In the genomic region with DNA sequence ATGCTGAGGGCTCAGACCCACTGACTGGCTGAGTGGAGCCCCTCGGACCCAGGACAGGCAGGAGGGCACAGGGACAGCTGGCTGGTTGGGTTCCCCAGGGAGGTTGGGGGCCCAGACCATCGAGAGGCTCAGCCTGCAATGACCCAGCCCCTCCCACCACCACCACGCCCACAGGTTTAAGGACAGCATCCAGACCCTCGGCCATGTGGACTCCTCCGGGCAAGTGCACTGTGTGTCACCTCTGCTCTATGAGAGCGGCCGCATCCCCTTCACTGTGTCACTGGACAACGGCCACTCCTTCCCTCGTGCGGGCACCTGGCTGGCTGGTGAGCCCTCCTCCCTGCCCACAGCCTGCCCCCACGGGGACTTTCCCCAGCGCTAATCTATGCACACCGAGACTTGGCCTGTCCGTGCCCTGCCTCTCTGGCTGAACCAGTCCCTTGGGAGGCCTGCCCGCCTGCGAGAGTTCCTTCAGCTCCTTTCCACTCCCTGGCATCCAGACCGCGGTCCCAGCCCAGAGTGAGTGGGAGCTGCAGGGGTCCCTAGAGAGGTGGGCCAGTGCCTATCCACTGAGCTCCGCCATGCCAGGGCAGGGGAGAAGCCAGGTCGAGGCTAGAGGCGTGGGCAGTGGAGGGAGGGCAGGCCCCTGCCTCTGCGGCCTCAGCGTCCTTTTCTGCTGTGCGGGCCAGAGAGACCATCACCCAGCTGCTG, we compare ENCODE assay signal across 23 cellular contexts. TPM values are rescaled to one million over a fixed set of nuclear protein-coding genes. Genes with fewer than 3 reads are reported as not detected.
DNase-seq lines count a peak whose midpoint lies in the region; ATAC-seq and TF ChIP-seq lines count a peak whose summit lies in the region.
"Had no signal": no experiment of that assay in that cellular context is flagged by ENCODE, and none has a peak within 500 bp of the region (broad histone marks: within the 10 kb centered on the region; RNA-seq: fewer than 3 reads in every experiment).

No MANE protein-coding gene starts in this region.

- ATAC-seq in Right ventricle myocardium superior (ENCODE audit: poor library complexity) (no peak), heart right ventricle (no peak), left lung (peak; percentile 51)

- H3K36me3 ChIP-seq in heart right ventricle = peaks cover 0 to 13% (median 0%) of the 10 kb centered on the region in 9 donors
- H3K36me3 ChIP-seq in Peyer's patch = no peaks in the 10 kb centered on the region
- H3K36me3 ChIP-seq in left lung = peaks cover 0 to 33% of the 10 kb centered on the region in 2 donors
- H3K36me3 ChIP-seq in tibial artery = peaks cover 28 to 48% (median 41%) of the 10 kb centered on the region in 3 donors
- H3K36me3 ChIP-seq: uterus had no signal

- TF ChIP-seq CTCF in heart right ventricle (IDR thresholded peaks at IDR 0.05) = no peak
- TF ChIP-seq CTCF in Peyer's patch (IDR thresholded peaks at IDR 0.05) = no peak
- no peak for TF ChIP-seq CTCF in left lung (IDR thresholded peaks at IDR 0.05)
- TF ChIP-seq CTCF in tibial artery (IDR thresholded peaks at IDR 0.05) = no peak

- DNase-seq in Right ventricle myocardium superior (peak; percentile 38), heart right ventricle (no peak), Peyer's patch (peak in 2 of 3 donors; percentile 48 to 62), left lung (peak; percentile 52 to 83), tibial artery (no peak), GF-D8 (lab: John Stamatoyannopoulos, UW) (no peak), NCI-H1694 (lab: John Stamatoyannopoulos, UW) (no peak), cortex of kidney (lab: John Stamatoyannopoulos, UW) (no peak)
- DNase-seq: ACHN; activated CD4-positive, alpha-beta T cell treated with anti-CD3 and anti-CD28 coated beads, Interleukin-2, amount 10 ng/mL, durations not matched to agents 24 days and 14 days; CD4-positive, CD25-positive, alpha-beta regulatory T cell; cerebellar nuclear complex; DMS79; effector CD4-positive, alpha-beta T cell; foreskin melanocyte; GM23248; naive B cell; NCI-H1048; NCI-H2029; stimulated activated CD8-positive, alpha-beta memory T cell treated with anti-CD3 and anti-CD28 coated beads, Interleukin-4, amount 100 ng/mL, for 48 hours; substantia nigra; uterus had no signal

- TF ChIP-seq POLR2A in Peyer's patch (IDR thresholded peaks at IDR 0.05) = no peak

- 80 to 84% methylated on average over 20 to 24 of the region's 24 CpGs for WGBS in heart right ventricle, 2 donors

- intact Hi-C loops in Right ventricle myocardium superior (cut with DNase I) = loop anchor here (10.0 kb wide), 1 partner anchor 341 kb away; no protein-coding TSS in a partner anchor
- intact Hi-C loops in heart right ventricle (cut with DNase I) = loop anchor here in 2 of 10 donors (10.0 kb wide), 1 partner anchor 341 kb away; no protein-coding TSS in a partner anchor
- intact Hi-C loops in left lung (cut with DNase I) = no loop called here
- intact Hi-C loops in tibial artery (cut with DNase I; ENCODE audit: low total_unique reads) = no loop called here

- H3K4me1 ChIP-seq in heart right ventricle (peaks cover 7 to 37% (median 22%) of the 10 kb centered on the region in 9 donors), Peyer's patch (peaks cover 0 to 20% (median 0%) of the 10 kb centered on the region in 4 donors), left lung (peaks cover 0 to 19% of the 10 kb centered on the region in 2 donors), tibial artery (peaks cover 3 to 72% (median 61%) of the 10 kb centered on the region in 4 donors)
- H3K4me1 ChIP-seq: uterus had no signal

- H3K9me3 ChIP-seq in heart right ventricle = no peaks in the 10 kb centered on the region
- H3K9me3 ChIP-seq in Peyer's patch = no peaks in the 10 kb centered on the region
- no peaks in the 10 kb centered on the region for H3K9me3 ChIP-seq in left lung
- no peaks in the 10 kb centered on the region for H3K9me3 ChIP-seq in tibial artery
- H3K9me3 ChIP-seq: uterus had no signal

- no peak overlapping the region for H3K27ac ChIP-seq in heart right ventricle
- no peak overlapping the region for H3K27ac ChIP-seq in Peyer's patch
- no peak overlapping the region for H3K27ac ChIP-seq in left lung
- H3K27ac ChIP-seq in tibial artery = peak overlapping the region; percentile 87 to 96
- H3K27ac ChIP-seq: GM23248, HL-60, uterus had no signal

- H3K4me3 ChIP-seq in heart right ventricle = no peak overlapping the region
- no peak overlapping the region for H3K4me3 ChIP-seq in Peyer's patch
- H3K4me3 ChIP-seq in left lung = peak overlapping the region in 1 of 2 donors; percentile 36
- H3K4me3 ChIP-seq in tibial artery = peak overlapping the region; percentile 50 to 53
- H3K4me3 ChIP-seq: GM23248, uterus had no signal

- no peaks in the 10 kb centered on the region for H3K27me3 ChIP-seq in heart right ventricle
- no peaks in the 10 kb centered on the region for H3K27me3 ChIP-seq in Peyer's patch
- H3K27me3 ChIP-seq in left lung = no peaks in the 10 kb centered on the region
- no peaks in the 10 kb centered on the region for H3K27me3 ChIP-seq in tibial artery
- H3K27me3 ChIP-seq: uterus had no signal

RNA-seq across cellular contexts. Expression of a gene that starts 2.2 kb away (rescaled TPM):
- 2.6 TPM for total RNA-seq in Right ventricle myocardium superior
- total RNA-seq in heart right ventricle = 1 to 10 TPM in 6 of 10 donors, under 1 TPM in 4; 0.57 to 6.7 (median 1.5) TPM
- 1 to 10 TPM; 5.4 to 6.5 TPM for polyA plus RNA-seq in heart right ventricle
- total RNA-seq in Peyer's patch = 100 to 1,000 TPM in 2 of 4 donors, 10 to 100 TPM in 2; 10.7 to 367 (median 209) TPM
- 100 to 1,000 TPM in 1 of 2 donors, 10 to 100 TPM in 1; 63.2 to 374 TPM for total RNA-seq in left lung
- total RNA-seq: GM23248 had no signal

Comparison
In these comparisons a context has a peak if more than half of its experiments do, and no peak if none do; other contexts are left out.
1. DNase-seq: peak in Right ventricle myocardium superior (single experiment), Peyer's patch (2 of 3) and left lung (2 of 2); none in heart right ventricle (0 of 2), tibial artery (0 of 2), GF-D8 (single experiment), NCI-H1694 (single experiment) and cortex of kidney (single experiment).
2. H3K27ac ChIP-seq: peak in tibial artery (2 of 2); none in heart right ventricle (0 of 10), Peyer's patch (0 of 4) and left lung (0 of 2).
3. H3K4me3 ChIP-seq: peak in tibial artery (2 of 2); none in heart right ventricle (0 of 10) and Peyer's patch (0 of 4).